Comparison of ENCODE assay signal across 33 cellular contexts in the genomic region with DNA sequence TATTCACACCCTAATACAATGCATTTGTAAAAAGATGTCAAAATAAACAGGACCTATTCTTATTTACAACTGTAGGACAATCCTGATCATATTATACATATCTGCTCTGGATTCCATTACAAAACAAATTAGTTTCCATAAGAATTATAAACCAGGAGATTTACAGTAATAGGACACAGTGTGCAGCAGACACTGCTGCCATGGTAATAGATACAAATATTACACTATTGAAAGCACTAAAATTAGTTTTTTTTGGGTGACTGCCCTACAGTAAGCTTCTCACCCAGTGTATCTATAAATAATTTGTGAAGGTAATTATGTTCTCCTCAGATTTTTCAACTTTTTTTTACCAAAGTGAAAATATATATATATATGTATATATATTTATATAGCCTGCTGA.
"Had no signal": no experiment of that assay in that cellular context is flagged by ENCODE, and none has a peak within 500 bp of the region (broad histone marks: within the 10 kb centered on the region; RNA-seq: fewer than 3 reads in every experiment).

No MANE protein-coding gene starts in this region.

- ATAC-seq: activated CD4-positive, alpha-beta T cell treated with anti-CD3 and anti-CD28 coated beads for 36 hours; activated CD4-positive, CD25-positive, alpha-beta regulatory T cell treated with anti-CD3 and anti-CD28 coated beads, Interleukin-2, amount 50 U/mL, for 24 hours; activated CD8-positive, alpha-beta memory T cell treated with anti-CD3 and anti-CD28 coated beads, Interleukin-2, amount 10 ng/mL, durations not matched to agents 7 days and 5 days; activated CD8-positive, alpha-beta T cell treated with anti-CD3 and anti-CD28 coated beads, Interleukin-2, amount 10 ng/mL, durations not matched to agents 7 days and 5 days; activated naive CD8-positive, alpha-beta T cell treated with anti-CD3 and anti-CD28 coated beads, Interleukin-2, amount 50 U/mL, for 24 hours; body of pancreas; WTC11 had no signal

- H3K27ac ChIP-seq: body of pancreas, brain microvascular endothelial cell, breast epithelium, WERI-Rb-1 had no signal

- H3K4me1 ChIP-seq: body of pancreas, breast epithelium had no signal

- H3K4me3 ChIP-seq: body of pancreas, breast epithelium had no signal

- H3K36me3 ChIP-seq: brain microvascular endothelial cell, breast epithelium, WERI-Rb-1 had no signal

- DNase-seq: activated CD4-positive, alpha-beta memory T cell treated with anti-CD3 and anti-CD28 coated beads, Interleukin-2, amount 10 ng/mL, durations not matched to agents 7 days and 5 days; activated CD4-positive, alpha-beta T cell treated with anti-CD3 and anti-CD28 coated beads for 1 hour; activated CD4-positive, alpha-beta T cell treated with anti-CD3 and anti-CD28 coated beads for 36 hours; activated CD4-positive, alpha-beta T cell treated with anti-CD3 and anti-CD28 coated beads for 48 hours; activated CD4-positive, alpha-beta T cell treated with anti-CD3 and anti-CD28 coated beads, Interleukin-2, amount 10 ng/mL, durations not matched to agents 7 days and 5 days; activated CD4-positive, alpha-beta T cell treated with anti-CD3 and anti-CD28 coated beads, Interleukin-2, amount 50 U/mL, for 48 hours; activated CD4-positive, CD25-positive, alpha-beta regulatory T cell; activated CD8-positive, alpha-beta memory T cell treated with anti-CD3 and anti-CD28 coated beads for 24 hours; activated CD8-positive, alpha-beta memory T cell treated with anti-CD3 and anti-CD28 coated beads, Interleukin-2, amount 10 ng/mL, durations not matched to agents 7 days and 5 days; activated CD8-positive, alpha-beta memory T cell treated with anti-CD3 and anti-CD28 coated beads, Interleukin-2, amount 50 U/mL, for 48 hours; activated CD8-positive, alpha-beta T cell treated with anti-CD3 and anti-CD28 coated beads, Interleukin-2, amount 10 ng/mL, durations not matched to agents 7 days and 5 days; activated effector memory CD4-positive, alpha-beta T cell treated with Interleukin-2 at 50 U/mL for 16 hours; activated gamma-delta T cell; activated naive CD4-positive, alpha-beta T cell treated with anti-CD3 and anti-CD28 coated beads, Interleukin-2, amount 10 ng/mL, durations not matched to agents 7 days and 5 days; activated naive CD4-positive, alpha-beta T cell treated with Interleukin-2 at 50 U/mL for 16 hours; activated naive CD8-positive, alpha-beta T cell treated with anti-CD3 and anti-CD28 coated beads, Interleukin-2, amount 10 ng/mL, durations not matched to agents 7 days and 5 days; activated naive CD8-positive, alpha-beta T cell treated with anti-CD3 and anti-CD28 coated beads, Interleukin-2, amount 50 U/mL, for 24 hours; activated T-cell treated with anti-CD3 and anti-CD28 coated beads, Interleukin-2, amount 50 U/mL, for 24 hours; activated T-cell treated with anti-CD3 and anti-CD28 coated beads, Interleukin-2, amount 50 U/mL, for 48 hours; amygdala; aorta; body of pancreas; brain microvascular endothelial cell; caudate nucleus; cerebellar nuclear complex; SW 1271; T-helper 1 cell; T-helper 2 cell; T-helper 9 cell; WERI-Rb-1 had no signal

- H3K27me3 ChIP-seq: body of pancreas, brain microvascular endothelial cell, breast epithelium had no signal
